In the genomic region with DNA sequence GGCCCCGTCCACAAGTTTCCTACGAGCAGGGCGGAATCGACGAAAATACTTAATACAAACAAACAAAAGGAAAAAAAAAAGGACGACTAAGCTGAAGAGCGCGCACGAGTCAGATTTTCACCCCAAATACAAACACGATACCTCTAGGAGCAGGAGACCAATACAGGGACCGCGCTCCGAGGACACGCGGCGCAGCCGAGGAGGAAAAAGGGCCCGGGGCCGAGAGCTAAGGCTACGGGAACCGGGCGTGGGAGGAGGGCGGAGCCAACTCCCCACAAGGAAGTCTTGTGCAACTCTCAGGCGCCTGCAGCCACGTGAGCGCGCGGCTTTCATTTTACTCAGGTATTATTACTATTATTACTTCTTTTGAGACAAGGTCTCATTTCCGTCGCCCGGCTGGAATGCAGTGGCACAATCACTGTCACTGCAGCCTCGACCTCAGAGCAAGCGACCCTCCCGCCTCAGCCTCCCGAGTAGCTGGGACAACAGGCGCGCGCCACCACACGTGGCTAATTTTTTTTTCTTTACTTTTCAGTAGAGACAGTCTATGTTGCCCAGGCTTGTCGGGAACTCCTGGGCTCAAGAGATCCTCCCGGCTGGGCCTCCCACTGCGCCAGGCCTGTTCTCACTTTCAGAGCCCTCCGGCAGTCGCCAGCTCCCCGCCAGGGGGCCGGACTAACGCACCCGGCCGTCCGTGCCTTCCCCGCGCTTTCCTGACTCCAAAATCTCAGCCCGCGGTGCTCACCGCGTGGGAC, we compare ENCODE assay signal across 8 cellular contexts. TPM values are rescaled to one million over a fixed set of nuclear protein-coding genes. Genes with fewer than 3 reads are reported as not detected.
DNase-seq lines count a peak whose midpoint lies in the region; ATAC-seq and TF ChIP-seq lines count a peak whose summit lies in the region.

No MANE protein-coding gene starts in this region.

- H3K4me3 Mint-ChIP-seq in endothelial cell (ENCODE audit: unreplicated experiment): peak overlapping the region; percentile 97

- peak; percentile 60 for TF ChIP-seq CTCF in endothelial cell (IDR thresholded peaks at IDR 0.05; ENCODE audit: unreplicated experiment)

- H3K4me1 ChIP-seq in mononuclear cell (ENCODE audit: insufficient read depth, low read length): peaks cover 47% of the 10 kb centered on the region

- H3K36me3 Mint-ChIP-seq in endothelial cell (ENCODE audit: low read depth, unreplicated experiment): no peaks in the 10 kb centered on the region

- H3K27me3 ChIP-seq in mononuclear cell (ENCODE audit: insufficient read depth, low read length): no peaks in the 10 kb centered on the region

- H3K9me3 Mint-ChIP-seq in endothelial cell (ENCODE audit: unreplicated experiment): no peaks in the 10 kb centered on the region

- ATAC-seq in GM19372 (IDR thresholded peaks at IDR 0.05; ENCODE audit: low read depth, unreplicated experiment) (peak; percentile 40), HG03520 (IDR thresholded peaks at IDR 0.05; ENCODE audit: unreplicated experiment) (peak; percentile 37)

- peaks cover 16% of the 10 kb centered on the region for H3K27me3 Mint-ChIP-seq in endothelial cell (ENCODE audit: unreplicated experiment)

- H3K9me3 ChIP-seq in mononuclear cell (ENCODE audit: low read depth, low read length): no peaks in the 10 kb centered on the region

- peak overlapping the region; percentile 99 for H3K27ac Mint-ChIP-seq in endothelial cell (ENCODE audit: unreplicated experiment)

- H3K4me1 Mint-ChIP-seq in endothelial cell (ENCODE audit: unreplicated experiment): peaks cover 26% of the 10 kb centered on the region

- peak overlapping the region; percentile 83 for H3K4me3 ChIP-seq in mononuclear cell (ENCODE audit: low read length)

- DNase-seq in CMK (ENCODE audit: low read depth) (peak; percentile 68), NOMO-1 treated with DMSO at 0.1 percent for 48 hours (lab: John Stamatoyannopoulos, UW; ENCODE audit: unreplicated experiment) (peak; percentile 87), endothelial cell (ENCODE audit: low spot score) (peak; percentile 71)
- peak; percentile 89 for DNase-seq in activated CD8-positive, alpha-beta memory T cell treated with anti-CD3 and anti-CD28 coated beads, Interleukin-2, amount 50 U/mL, for 4 hours
- DNase-seq in stimulated activated CD8-positive, alpha-beta memory T cell treated with anti-CD3 and anti-CD28 coated beads, Interleukin-2, amount 100 ng/mL, for 48 hours (ENCODE audit: low read depth in 2 of 2): peak; percentile 83 to 89

RNA-seq across cellular contexts. Expression of a gene that starts 1.2 kb away (rescaled TPM):
- total RNA-seq in endothelial cell (ENCODE audit: unreplicated experiment) (194 TPM), mononuclear cell (118 TPM)

RNA-seq across cellular contexts. Expression of a gene that starts 29.2 kb away (rescaled TPM):
- total RNA-seq in endothelial cell (ENCODE audit: unreplicated experiment): 3.3 TPM
- 13.1 TPM for total RNA-seq in mononuclear cell

RNA-seq across cellular contexts. Expression of a gene that starts 36.3 kb away (rescaled TPM):
- total RNA-seq in endothelial cell (ENCODE audit: unreplicated experiment) (not detected), mononuclear cell (not detected)

Comparison
In these comparisons a context has a peak if more than half of its experiments do, and no peak if none do; other contexts are left out.
1. Peak in every context shown above with its lines: DNase-seq, ATAC-seq and H3K4me3 ChIP-seq.